In genomic region chr3:195988764-195989163, GRCh38 we compare ENCODE assay signal across 8 cellular contexts.
DNase-seq lines count a peak whose midpoint lies in the region; ATAC-seq and TF ChIP-seq lines count a peak whose summit lies in the region.
"Not testable (repeated sequence)": the region's sequence is repeated elsewhere in the genome, so short reads cannot be mapped to it uniquely, and the experiment has no call there.

No MANE protein-coding gene starts in this region.

- H3K27ac Mint-ChIP-seq in activated T-cell treated with anti-CD3 and anti-CD28 coated beads, Interleukin-2, amount 50 U/mL, for 72 hours; MCF 10A (ENCODE audit: low read depth, unreplicated experiment): not testable (repeated sequence)
- H3K27ac Mint-ChIP-seq in naive thymus-derived CD8-positive, alpha-beta T cell, result peak overlapping the region in 3 of 10 donors; percentile 16 to 47 (median 38)

- not testable (repeated sequence) for TF ChIP-seq POLR2A in HCT116 (IDR thresholded peaks at IDR 0.05; ENCODE audit: borderline replicate concordance, extremely low read depth, insufficient read depth, insufficient read length)

- H4K20me1 ChIP-seq in BLaER1; HCT116 (ENCODE audit: insufficient read depth): not testable (repeated sequence)
- H4K20me1 ChIP-seq in smooth muscle cell (ENCODE audit: low read depth), result peaks cover 26% of the 10 kb centered on the region

- not testable (repeated sequence) for BruUV-seq in HCT116 (replicated peaks; lab: Mats Ljungman, UMichigan); MCF 10A (replicated peaks; lab: Mats Ljungman, UMichigan)

- not testable (repeated sequence) for DNase-seq in HCT116 (ENCODE audit: low read depth, low spot score); SK-N-MC (ENCODE audit: low read depth, low spot score); activated T-cell treated with anti-CD3 and anti-CD28 coated beads, Interleukin-2, amount 50 U/mL, for 72 hours; MCF 10A (ENCODE audit: unreplicated experiment); foreskin keratinocyte; naive thymus-derived CD8-positive, alpha-beta T cell; smooth muscle cell (lab: John Stamatoyannopoulos, UW; ENCODE audit: unreplicated experiment)

- H2AFZ ChIP-seq in HCT116 (ENCODE audit: low read depth, low read length, poor library complexity, severe bottlenecking); smooth muscle cell (ENCODE audit: low read depth): not testable (repeated sequence)

- H3K4me2 ChIP-seq in BLaER1 (peak overlapping the region; percentile 63), HCT116 (ENCODE audit: low read length) (peak overlapping the region; percentile 49), smooth muscle cell (peak overlapping the region; percentile 73)

- H3K4me3 ChIP-seq in BLaER1, result peak overlapping the region; percentile 51
- peak overlapping the region; percentile 16 to 28; a peak in 2 of 4 replicates for H3K4me3 ChIP-seq in HCT116 (replicated peaks in 1 of 2; ENCODE audit: low read depth in 1 of 2, low read length in 2 of 2)
- H3K4me3 ChIP-seq in SK-N-MC, result peak overlapping the region; percentile 66
- peak overlapping the region; percentile 34 for H3K4me3 ChIP-seq in smooth muscle cell

- H3K27me3 Mint-ChIP-seq in activated T-cell treated with anti-CD3 and anti-CD28 coated beads, Interleukin-2, amount 50 U/mL, for 72 hours (ENCODE audit: low read depth); MCF 10A (ENCODE audit: insufficient read depth, unreplicated experiment); naive thymus-derived CD8-positive, alpha-beta T cell: not testable (repeated sequence)

- H3F3A ChIP-seq in smooth muscle cell (ENCODE audit: low read depth), result not testable (repeated sequence)

- H3K9me2 ChIP-seq in HCT116 (ENCODE audit: insufficient read depth), result not testable (repeated sequence)

- not testable (repeated sequence) for H3K9ac ChIP-seq in BLaER1; HCT116 (ENCODE audit: low read length); SK-N-MC (ENCODE audit: insufficient read length); smooth muscle cell (ENCODE audit: low read depth)

- not testable (repeated sequence) for H3K9me3 ChIP-seq in BLaER1; HCT116 (ENCODE audit: control insufficient read depth in 1 of 2, insufficient read depth in 1 of 2, low read depth in 1 of 2, low read length in 2 of 2); SK-N-MC (ENCODE audit: low read depth, low read length); smooth muscle cell (replicated peaks; ENCODE audit: low read depth)

- not testable (repeated sequence) for TF ChIP-seq CTCF in HCT116 (IDR thresholded peaks at IDR 0.05 in 2 of 3, conservative IDR thresholded peaks at IDR 0.05 in 1 of 3; ENCODE audit: borderline replicate concordance in 1 of 3, insufficient read depth in 1 of 3, low read depth in 2 of 3, low read length in 2 of 3); MCF 10A (IDR thresholded peaks at IDR 0.05; ENCODE audit: unreplicated experiment); foreskin keratinocyte (conservative IDR thresholded peaks at IDR 0.05); smooth muscle cell (IDR thresholded peaks at IDR 0.05; ENCODE audit: borderline replicate concordance, insufficient read depth, poor library complexity, severe bottlenecking)

- H3K4me1 Mint-ChIP-seq in activated T-cell treated with anti-CD3 and anti-CD28 coated beads, Interleukin-2, amount 50 U/mL, for 72 hours (ENCODE audit: low read depth); MCF 10A (ENCODE audit: insufficient read depth, unreplicated experiment): not testable (repeated sequence)
- peaks cover 0 to 13% (median 4%) of the 10 kb centered on the region in 4 donors for H3K4me1 Mint-ChIP-seq in naive thymus-derived CD8-positive, alpha-beta T cell

- intact Hi-C loops in HCT116 (cut with micrococcal nuclease); MCF 10A (cut with micrococcal nuclease): not testable (repeated sequence)

- not testable (repeated sequence) for H3K4me1 ChIP-seq in BLaER1; HCT116 (ENCODE audit: control insufficient read depth in 1 of 2, insufficient read depth in 2 of 2, low read length in 2 of 2); foreskin keratinocyte; smooth muscle cell (ENCODE audit: low read depth)

- H3K9me3 Mint-ChIP-seq in activated T-cell treated with anti-CD3 and anti-CD28 coated beads, Interleukin-2, amount 50 U/mL, for 72 hours; MCF 10A (ENCODE audit: unreplicated experiment); naive thymus-derived CD8-positive, alpha-beta T cell: not testable (repeated sequence)

- RAD21 ChIA-PET in HCT116 (lab: Charles Lee; ENCODE audit: low non-redundant PET in 1 of 2, low total read pairs in 2 of 2, uncharacterized antibody in 2 of 2, unreplicated experiment in 2 of 2), result not testable (repeated sequence)

- peak overlapping the region; percentile 63 for H3K4me3 Mint-ChIP-seq in activated T-cell treated with anti-CD3 and anti-CD28 coated beads, Interleukin-2, amount 50 U/mL, for 72 hours
- peak overlapping the region; percentile 44 for H3K4me3 Mint-ChIP-seq in MCF 10A (ENCODE audit: unreplicated experiment)
- peak overlapping the region in 8 of 10 donors; percentile 28 to 57 (median 38) for H3K4me3 Mint-ChIP-seq in naive thymus-derived CD8-positive, alpha-beta T cell

- POLR2A ChIA-PET in HCT116 (lab: Charles Lee); MCF 10A (lab: Yijun Ruan, JAX); naive thymus-derived CD8-positive, alpha-beta T cell (lab: Charles Lee): not testable (repeated sequence)

- not testable (repeated sequence) for H3K79me2 ChIP-seq in HCT116 (ENCODE audit: insufficient read depth, low read length)
- H3K79me2 ChIP-seq in smooth muscle cell (ENCODE audit: low read depth), result peaks cover 22% of the 10 kb centered on the region

- ATAC-seq in HCT116; activated T-cell treated with anti-CD3 and anti-CD28 coated beads, Interleukin-2, amount 50 U/mL, for 72 hours (replicated peaks in 1 of 2); naive thymus-derived CD8-positive, alpha-beta T cell: not testable (repeated sequence)
- peak; percentile 34 for ATAC-seq in foreskin keratinocyte

- H3K36me3 ChIP-seq in BLaER1; HCT116 (ENCODE audit: control insufficient read depth in 1 of 2, insufficient read depth in 2 of 2, low read length in 2 of 2); SK-N-MC (ENCODE audit: insufficient read depth, low read length); smooth muscle cell (ENCODE audit: low read depth): not testable (repeated sequence)

- TF ChIP-seq RAD21 in HCT116 (IDR thresholded peaks at IDR 0.05; ENCODE audit: low read depth), result not testable (repeated sequence)

- CTCF ChIA-PET in HCT116 (lab: Charles Lee), result not testable (repeated sequence)
- CTCF ChIA-PET in MCF 10A (lab: Yijun Ruan, JAX), result interaction anchor here (0.6 kb wide), 1 partner anchor 73 kb away, joined by 3 read pairs; no protein-coding TSS in a partner anchor

- H3K27ac ChIP-seq in BLaER1; HCT116 (ENCODE audit: low read depth, low read length); SK-N-MC; foreskin keratinocyte; smooth muscle cell (ENCODE audit: low read depth): not testable (repeated sequence)

- not testable (repeated sequence) for H3K27me3 ChIP-seq in BLaER1; HCT116 (ENCODE audit: insufficient read depth, low read length); foreskin keratinocyte; smooth muscle cell (ENCODE audit: low read depth)

- WGBS in smooth muscle cell (ENCODE audit: low lambda C conversion rate), result 53% methylated on average over 7 of the region's 7 CpGs

- not testable (repeated sequence) for H3K36me3 Mint-ChIP-seq in activated T-cell treated with anti-CD3 and anti-CD28 coated beads, Interleukin-2, amount 50 U/mL, for 72 hours (ENCODE audit: insufficient read depth in 2 of 2); MCF 10A (ENCODE audit: insufficient read depth, unreplicated experiment)
- H3K36me3 Mint-ChIP-seq in naive thymus-derived CD8-positive, alpha-beta T cell, result peaks cover 0 to 10% (median 3%) of the 10 kb centered on the region in 3 donors
